26 cellular contexts compared by ENCODE assay signal in genomic region chr11:32421992-32422391, GRCh38. TPM values are rescaled to one million over a fixed set of nuclear protein-coding genes. Genes with fewer than 3 reads are reported as not detected.
DNase-seq lines count a peak whose midpoint lies in the region; ATAC-seq, FAIRE-seq and TF ChIP-seq lines count a peak whose summit lies in the region.
"Had no signal": no experiment of that assay in that cellular context is flagged by ENCODE, and none has a peak within 500 bp of the region (broad histone marks: within the 10 kb centered on the region; RNA-seq: fewer than 3 reads in every experiment).

No MANE protein-coding gene starts in this region.

- no peak for TF ChIP-seq CTCF in A549 (IDR thresholded peaks at IDR 0.05)
- TF ChIP-seq CTCF in esophagus muscularis mucosa (IDR thresholded peaks at IDR 0.05) = no peak

- no peak for FAIRE-seq in A549 (lab: Jason Lieb, UNC)

- H3K27ac Mint-ChIP-seq in CD8-positive, alpha-beta memory T cell = peak overlapping the region in 1 of 8 donors; percentile 29
- H3K27ac Mint-ChIP-seq: activated naive CD8-positive, alpha-beta T cell; CD4-positive, alpha-beta T cell; stimulated activated naive B cell treated with anti-CD40 and anti-IgM and Interleukin-4, amounts not matched to agents 10 μg/mL and 1 μg/mL and 100 μg/mL, for 72 hours had no signal

- intact Hi-C loops in esophagus muscularis mucosa (cut with DNase I) = no loop called here

- ATAC-seq in A549 (no peak), GM19395 (IDR thresholded peaks at IDR 0.05; ENCODE audit: unreplicated experiment) (no peak)
- ATAC-seq: activated T-helper 17 cell treated with anti-CD3 and anti-CD28 coated beads, Interleukin-2, amount 50 U/mL, for 72 hours; left colon; naive thymus-derived CD8-positive, alpha-beta T cell; stimulated activated naive B cell treated with anti-CD40 and anti-IgM and Interleukin-4, amounts not matched to agents 10 μg/mL and 1 μg/mL and 100 μg/mL, for 72 hours had no signal

- H3K9me3 ChIP-seq in A549 (no peaks in the 10 kb centered on the region), esophagus muscularis mucosa (no peaks in the 10 kb centered on the region)
- no peaks in the 10 kb centered on the region for H3K9me3 ChIP-seq in CD8-positive, alpha-beta memory T cell (ENCODE audit: low read length)
- H3K9me3 ChIP-seq: suprapubic skin, vagina had no signal

- no peaks in the 10 kb centered on the region for H3K36me3 Mint-ChIP-seq in CD8-positive, alpha-beta memory T cell
- H3K36me3 Mint-ChIP-seq: activated naive CD8-positive, alpha-beta T cell; naive thymus-derived CD8-positive, alpha-beta T cell; stimulated activated naive B cell treated with anti-CD40 and anti-IgM and Interleukin-4, amounts not matched to agents 10 μg/mL and 1 μg/mL and 100 μg/mL, for 72 hours had no signal

- POLR2A ChIA-PET in A549 (lab: Yijun Ruan, JAX) = no interaction called here
- POLR2A ChIA-PET in CD8-positive, alpha-beta memory T cell (lab: Charles Lee) = no interaction called here

- DNase-seq in A549 (ENCODE audit: low read depth in 1 of 2, low spot score in 1 of 2) (no peak), NCI-H226 (peak; percentile 73), esophagus muscularis mucosa (ENCODE audit: extremely low spot score) (peak; percentile 45), DMS53 (lab: John Stamatoyannopoulos, UW) (no peak), NCI-H526 (lab: John Stamatoyannopoulos, UW) (no peak), AG20443 (ENCODE audit: low spot score) (no peak)
- no peak for DNase-seq in CD8-positive, alpha-beta memory T cell
- DNase-seq: activated CD4-positive, alpha-beta T cell treated with anti-CD3 and anti-CD28 coated beads, Interleukin-2, amount 50 U/mL, for 4 hours; activated CD8-positive, alpha-beta memory T cell treated with anti-CD3 and anti-CD28 coated beads, Interleukin-2, amount 50 U/mL, for 48 hours; CD4-positive, alpha-beta T cell; DMS 273 treated with DMSO at 0.1 percent for 48 hours; GDM1; left colon; MV-4-11; naive thymus-derived CD8-positive, alpha-beta T cell; NCI-H1694; stimulated activated CD4-positive, alpha-beta T cell treated with anti-CD3 and anti-CD28 coated beads, Interleukin-4, amount 100 ng/mL, for 1 hour; stimulated activated naive B cell treated with anti-CD40 and anti-IgM and Interleukin-4, amounts not matched to agents 10 μg/mL and 1 μg/mL and 100 μg/mL, for 72 hours; WERI-Rb-1 had no signal

- TF ChIP-seq EP300 in A549 (IDR thresholded peaks at IDR 0.05) (no peak), esophagus muscularis mucosa (IDR thresholded peaks at IDR 0.05) (no peak)

- TF ChIP-seq RAD21 in A549 (conservative IDR thresholded peaks at IDR 0.05 in 1 of 2, IDR thresholded peaks at IDR 0.05 in 1 of 2) = no peak

- peaks cover 15 to 24% (median 19%) of the 10 kb centered on the region in 3 donors for H3K4me1 Mint-ChIP-seq in CD8-positive, alpha-beta memory T cell

- H3K4me3 ChIP-seq in A549 (no peak overlapping the region), esophagus muscularis mucosa (no peak overlapping the region)
- H3K4me3 ChIP-seq in CD8-positive, alpha-beta memory T cell (ENCODE audit: low read length) = no peak overlapping the region
- H3K4me3 ChIP-seq: suprapubic skin, vagina had no signal

- H3K4me1 ChIP-seq in A549 (no peaks in the 10 kb centered on the region), esophagus muscularis mucosa (peaks cover 7 to 19% (median 8%) of the 10 kb centered on the region in 4 donors)
- H3K4me1 ChIP-seq in CD8-positive, alpha-beta memory T cell (ENCODE audit: insufficient read depth, low read length) = peaks cover 14% of the 10 kb centered on the region

- no peak overlapping the region for H3K4me2 ChIP-seq in A549

- no peaks in the 10 kb centered on the region for H3K27me3 ChIP-seq in CD8-positive, alpha-beta memory T cell (ENCODE audit: insufficient read depth, low read length, poor library complexity, severe bottlenecking)
- H3K27me3 ChIP-seq in esophagus muscularis mucosa = peaks cover 0 to 71% (median 9%) of the 10 kb centered on the region in 4 donors
- H3K27me3 ChIP-seq: vagina had no signal

- CTCF ChIA-PET in A549 (lab: Yijun Ruan, JAX) = interaction anchor here (0.6 to 1.1 kb wide), 2 partner anchors 16 to 38 kb away, joined by 3 read pairs; no protein-coding TSS in a partner anchor
- CTCF ChIA-PET in CD8-positive, alpha-beta memory T cell (lab: Charles Lee) = interaction anchor here (1.3 kb wide), 1 partner anchor 16 kb away, joined by 3 read pairs; no protein-coding TSS in a partner anchor

- H3K27me3 Mint-ChIP-seq in CD8-positive, alpha-beta memory T cell = peaks cover 24 to 39% of the 10 kb centered on the region in 2 donors

- TF ChIP-seq POLR2A in A549 (IDR thresholded peaks at IDR 0.05; ENCODE audit: low read length) = no peak
- TF ChIP-seq POLR2A in esophagus muscularis mucosa (IDR thresholded peaks at IDR 0.05; ENCODE audit: low read depth) = no peak

- H3K27ac ChIP-seq in A549 (no peak overlapping the region), esophagus muscularis mucosa (replicated peaks in 1 of 4) (no peak overlapping the region)
- peak overlapping the region; percentile 38 for H3K27ac ChIP-seq in CD8-positive, alpha-beta memory T cell (ENCODE audit: low read depth, low read length)
- H3K27ac ChIP-seq: epithelial cell of prostate, suprapubic skin, vagina, WERI-Rb-1 had no signal

- H3K9me3 Mint-ChIP-seq in CD8-positive, alpha-beta memory T cell = peaks cover 0 to 2% (median 0%) of the 10 kb centered on the region in 5 donors
- H3K9me3 Mint-ChIP-seq: activated T-helper 17 cell treated with anti-CD3 and anti-CD28 coated beads, Interleukin-2, amount 50 U/mL, for 72 hours; CD4-positive, alpha-beta T cell; naive thymus-derived CD8-positive, alpha-beta T cell; stimulated activated naive B cell treated with anti-CD40 and anti-IgM and Interleukin-4, amounts not matched to agents 10 μg/mL and 1 μg/mL and 100 μg/mL, for 72 hours had no signal

- no peaks in the 10 kb centered on the region for H3K36me3 ChIP-seq in CD8-positive, alpha-beta memory T cell (ENCODE audit: insufficient read depth, low read length)
- H3K36me3 ChIP-seq in esophagus muscularis mucosa = no peaks in the 10 kb centered on the region
- H3K36me3 ChIP-seq: suprapubic skin, vagina, WERI-Rb-1 had no signal

- 71% methylated on average over 2 of the region's 2 CpGs for WGBS in A549 (ENCODE audit: missing lambda C conversion rate)
- 72% methylated on average over 2 of the region's 2 CpGs for WGBS in esophagus muscularis mucosa

- H3K4me3 Mint-ChIP-seq in CD8-positive, alpha-beta memory T cell = no peak overlapping the region
- H3K4me3 Mint-ChIP-seq: activated naive CD8-positive, alpha-beta T cell; CD4-positive, alpha-beta T cell; naive thymus-derived CD8-positive, alpha-beta T cell; stimulated activated naive B cell treated with anti-CD40 and anti-IgM and Interleukin-4, amounts not matched to agents 10 μg/mL and 1 μg/mL and 100 μg/mL, for 72 hours had no signal

TF ChIP-seq in A549, 52 proteins besides CTCF, POLR2A, EP300 and RAD21:
- TF ChIP-seq TFCP2L1 (CRISPR knock-in tag; IDR thresholded peaks at IDR 0.05) (no peak), MAFK (IDR thresholded peaks at IDR 0.05; ENCODE audit: partially characterized antibody) (peak; percentile 23)

RNA-seq across cellular contexts. Expression of gene WT1, which starts 13.3 kb away (rescaled TPM):
- polyA plus RNA-seq in A549 (2011; rRNA removed) (4.0 and 4.2 TPM in 2 replicates), A549 (2017; fragmentation: RNase III; extraction: RNeasy Plus Mini Kit Qiagen cat#74134 plus additional on column Dnase treatment) (2.8 to 3.3 TPM (median 3.1 TPM) in 3 replicates)
- 3.8 and 5.4 TPM in 2 replicates for polyA plus RNA-seq in A549 (2012; cell fraction: cytosol; rRNA removed)
- 4.6 and 6.9 TPM in 2 replicates for polyA plus RNA-seq in A549 (2012; cell fraction: nucleus; rRNA removed)
- 8.0 and 8.1 TPM in 2 replicates for polyA minus RNA-seq in A549 (2011; rRNA and poly(A)+ RNA removed)
- not detected for total RNA-seq in CD8-positive, alpha-beta memory T cell
- polyA plus RNA-seq in CD8-positive, alpha-beta memory T cell = not detected
- total RNA-seq in esophagus muscularis mucosa = 1 to 10 TPM in 2 of 4 donors, under 1 TPM in 1, not detected in 1; 0.42 to 3.5 (median 3.1) TPM
- total RNA-seq: activated T-helper 17 cell treated with anti-CD3 and anti-CD28 coated beads, Interleukin-2, amount 50 U/mL, for 72 hours; CD4-positive, alpha-beta T cell; left colon; naive thymus-derived CD8-positive, alpha-beta T cell; osteocyte; suprapubic skin had no signal
- polyA plus RNA-seq: naive thymus-derived CD8-positive, alpha-beta T cell had no signal

Comparison
In these comparisons a context has a peak if more than half of its experiments do, and no peak if none do; other contexts are left out.
1. DNase-seq: peak in NCI-H226 (single experiment) and esophagus muscularis mucosa (single experiment); none in A549 (0 of 2), CD8-positive, alpha-beta memory T cell (0 of 5), DMS53 (single experiment), NCI-H526 (0 of 2) and AG20443 (single experiment).